In genomic region chr1:63324779-63325119, GRCh38 we compare ENCODE assay signal across 15 cellular contexts. TPM values are rescaled to one million over a fixed set of nuclear protein-coding genes. Genes with fewer than 3 reads are reported as not detected.
DNase-seq lines count a peak whose midpoint lies in the region; ATAC-seq, FAIRE-seq and TF ChIP-seq lines count a peak whose summit lies in the region.
"Had no signal": no experiment of that assay in that cellular context is flagged by ENCODE, and none has a peak within 500 bp of the region (broad histone marks: within the 10 kb centered on the region; RNA-seq: fewer than 3 reads in every experiment).

No MANE protein-coding gene starts in this region.

- H3K4me3 ChIP-seq in NT2/D1 (ENCODE audit: insufficient read length, low read depth) (peak overlapping the region; percentile 56), esophagus muscularis mucosa (peak overlapping the region; percentile 52 to 71 (median 60)), pancreas (no peak overlapping the region), foreskin fibroblast (ENCODE audit: low read depth in 1 of 2, low read length in 2 of 2) (no peak overlapping the region)

- ATAC-seq in pancreas = no peak

- TF ChIP-seq EP300 in esophagus muscularis mucosa (IDR thresholded peaks at IDR 0.05) = no peak

- H3K36me3 ChIP-seq in NT2/D1 (ENCODE audit: insufficient read depth, insufficient read length, low read length) = no peaks in the 10 kb centered on the region
- no peaks in the 10 kb centered on the region for H3K36me3 ChIP-seq in esophagus muscularis mucosa
- no peaks in the 10 kb centered on the region for H3K36me3 ChIP-seq in pancreas
- H3K36me3 ChIP-seq: thyroid gland had no signal

- H3K9me3 ChIP-seq in NT2/D1 (ENCODE audit: insufficient read depth, low read length) (no peaks in the 10 kb centered on the region), esophagus muscularis mucosa (no peaks in the 10 kb centered on the region), pancreas (no peaks in the 10 kb centered on the region)
- H3K9me3 ChIP-seq: thyroid gland had no signal

- H3K27ac ChIP-seq in esophagus muscularis mucosa (replicated peaks in 1 of 4) (peak overlapping the region in 1 of 4 donors; percentile 19), pancreas (no peak overlapping the region)
- H3K27ac ChIP-seq: thyroid gland had no signal

- 11% methylated on average over 7 of the region's 7 CpGs for WGBS in esophagus muscularis mucosa
- 17 to 18% methylated on average over 7 of the region's 7 CpGs for WGBS in pancreas, 2 donors

- no peak overlapping the region for H3K9ac ChIP-seq in NT2/D1 (ENCODE audit: insufficient read length, low read depth)

- TF ChIP-seq POLR2A in esophagus muscularis mucosa (IDR thresholded peaks at IDR 0.05; ENCODE audit: low read depth) = no peak

- peak overlapping the region; percentile 91 for H3K27ac Mint-ChIP-seq in T-helper 2 cell treated with Interferon-gamma antibody and Interleukin-4, amounts not matched to agents 5 μg/mL and 100 μg/mL, for 36 hours

- peaks cover 80% of the 10 kb centered on the region for H3K27me3 Mint-ChIP-seq in T-helper 2 cell treated with Interferon-gamma antibody and Interleukin-4, amounts not matched to agents 5 μg/mL and 100 μg/mL, for 36 hours (ENCODE audit: low read depth)

- H3K4me3 Mint-ChIP-seq in T-helper 2 cell treated with Interferon-gamma antibody and Interleukin-4, amounts not matched to agents 5 μg/mL and 100 μg/mL, for 36 hours = peak overlapping the region; percentile 80

- TF ChIP-seq CTCF in esophagus muscularis mucosa (IDR thresholded peaks at IDR 0.05) = no peak
- TF ChIP-seq CTCF in pancreas (IDR thresholded peaks at IDR 0.05) = no peak
- no peak for TF ChIP-seq CTCF in foreskin fibroblast (IDR thresholded peaks at IDR 0.05; ENCODE audit: low read depth, low read length)

- peaks cover 100% of the 10 kb centered on the region for H3K27me3 ChIP-seq in NT2/D1 (ENCODE audit: insufficient read depth, insufficient read length)
- H3K27me3 ChIP-seq in esophagus muscularis mucosa = peaks cover 39 to 100% (median 88%) of the 10 kb centered on the region in 4 donors
- peaks cover 9 to 70% (median 39%) of the 10 kb centered on the region in 4 donors for H3K27me3 ChIP-seq in pancreas

- H3K9me3 Mint-ChIP-seq in T-helper 2 cell treated with Interferon-gamma antibody and Interleukin-4, amounts not matched to agents 5 μg/mL and 100 μg/mL, for 36 hours = peaks cover 3% of the 10 kb centered on the region

- DNase-seq in T-helper 2 cell treated with Interferon-gamma antibody and Interleukin-4, amounts not matched to agents 5 μg/mL and 100 μg/mL, for 36 hours (ENCODE audit: low spot score) = no peak
- no peak for DNase-seq in T-helper 2 cell
- no peak for DNase-seq in NT2/D1 (ENCODE audit: low read depth, low spot score)
- no peak for DNase-seq in esophagus muscularis mucosa (ENCODE audit: extremely low spot score)
- DNase-seq in pancreas = no peak
- DNase-seq in retina = no peak
- no peak for DNase-seq in NCI-H226
- DNase-seq in foreskin fibroblast = no peak
- DNase-seq: cerebellar nuclear complex, DMS 273 treated with DMSO at 0.1 percent for 48 hours, kidney, SHP77, thyroid gland had no signal

- peaks cover 27% of the 10 kb centered on the region for H3K4me1 Mint-ChIP-seq in T-helper 2 cell treated with Interferon-gamma antibody and Interleukin-4, amounts not matched to agents 5 μg/mL and 100 μg/mL, for 36 hours (ENCODE audit: low read depth)

- H3K36me3 Mint-ChIP-seq in T-helper 2 cell treated with Interferon-gamma antibody and Interleukin-4, amounts not matched to agents 5 μg/mL and 100 μg/mL, for 36 hours (ENCODE audit: low read depth) = peaks cover 8% of the 10 kb centered on the region

- H3K4me1 ChIP-seq in NT2/D1 (ENCODE audit: insufficient read depth, insufficient read length) = peaks cover 17% of the 10 kb centered on the region
- peaks cover 23 to 57% (median 40%) of the 10 kb centered on the region in 4 donors for H3K4me1 ChIP-seq in esophagus muscularis mucosa
- peaks cover 0 to 7% (median 0%) of the 10 kb centered on the region in 3 donors for H3K4me1 ChIP-seq in pancreas

- FAIRE-seq in pancreas (lab: Jason Lieb, UNC) = peak; percentile 84
- FAIRE-seq: kidney had no signal

- intact Hi-C loops in esophagus muscularis mucosa (cut with DNase I) = loop anchor here (10.0 kb wide), 1 partner anchor 210 kb away; no protein-coding TSS in a partner anchor
- intact Hi-C loops in pancreas (cut with DNase I) = loop anchor here in 1 of 3 donors (10.0 kb wide), 1 partner anchor 110 kb away; no protein-coding TSS in a partner anchor

RNA-seq across cellular contexts. Expression of gene FOXD3, which starts 2.4 kb away (rescaled TPM):
- total RNA-seq in esophagus muscularis mucosa = 1 to 10 TPM; 1.2 to 7.0 (median 4.4) TPM
- total RNA-seq in pancreas = under 1 TPM in 2 of 6 donors, not detected in 4; 0.09 TPM
- polyA plus RNA-seq in pancreas = under 1 TPM in 1 of 2 donors, not detected in 1; 0.21 TPM
- total RNA-seq: A172, fibroblast of lung had no signal
- polyA plus RNA-seq: fibroblast of lung had no signal

RNA-seq across cellular contexts. Expression of gene ALG6, which starts 42.7 kb away (rescaled TPM):
- total RNA-seq in esophagus muscularis mucosa (10 to 100 TPM in 1 of 4 donors, 1 to 10 TPM in 3; 3.6 to 10.7 (median 4.9) TPM), pancreas (1 to 10 TPM; 3.1 to 8.8 (median 4.4) TPM)
- 10 to 100 TPM in 1 of 2 donors, 1 to 10 TPM in 1; 8.7 to 11.5 TPM for polyA plus RNA-seq in pancreas

Comparison
In these comparisons a context has a peak if more than half of its experiments do, and no peak if none do; other contexts are left out.
1. H3K4me3 ChIP-seq: peak in NT2/D1 (single experiment) and esophagus muscularis mucosa (4 of 4); none in pancreas (0 of 4) and foreskin fibroblast (0 of 2).